ENCODE assay signal across 28 cellular contexts in genomic region chr5:159951834-159952233, GRCh38. TPM values are rescaled to one million over a fixed set of nuclear protein-coding genes. Genes with fewer than 3 reads are reported as not detected.
"Had no signal": no experiment of that assay in that cellular context is flagged by ENCODE, and none has a peak within 500 bp of the region (broad histone marks: within the 10 kb centered on the region; RNA-seq: fewer than 3 reads in every experiment).

No MANE protein-coding gene starts in this region.

- H3K9ac ChIP-seq: parathyroid adenoma had no signal

- H3K27me3 ChIP-seq: body of pancreas, colonic mucosa had no signal

- H2AFZ ChIP-seq: parathyroid adenoma had no signal

- H3K79me2 ChIP-seq: parathyroid adenoma had no signal

- H3K4me3 ChIP-seq: body of pancreas, colonic mucosa, esophagus squamous epithelium, psoas muscle, sigmoid colon had no signal

- H3K36me3 ChIP-seq: colonic mucosa, esophagus squamous epithelium, sigmoid colon had no signal

- H3K9me3 ChIP-seq: body of pancreas, colonic mucosa, esophagus squamous epithelium, psoas muscle, sigmoid colon had no signal

- H3K4me1 ChIP-seq: body of pancreas, colonic mucosa, esophagus squamous epithelium, parathyroid adenoma, psoas muscle, sigmoid colon had no signal

- H3K27ac ChIP-seq: body of pancreas, colonic mucosa, epithelial cell of prostate, esophagus squamous epithelium, parathyroid adenoma, psoas muscle, sigmoid colon had no signal

- DNase-seq: activated CD4-positive, alpha-beta T cell treated with anti-CD3 and anti-CD28 coated beads, Interleukin-2, amount 50 U/mL, for 1 hour; activated CD8-positive, alpha-beta T cell treated with anti-CD3 and anti-CD28 coated beads for 36 hours; activated naive CD8-positive, alpha-beta T cell treated with anti-CD3 and anti-CD28 coated beads, Interleukin-2, amount 50 U/mL, for 24 hours; activated T-cell treated with anti-CD3 and anti-CD28 coated beads, Interleukin-2, amount 50 U/mL, for 4 hours; anterior cingulate cortex; body of pancreas; colonic mucosa; effector CD8-positive, alpha-beta T cell; esophagus squamous epithelium; head of caudate nucleus; hippocampal formation; kidney; left colon; mammary epithelial cell; naive thymus-derived CD4-positive, alpha-beta T cell; occipital lobe; psoas muscle; sigmoid colon; small intestine; stimulated activated CD4-positive, alpha-beta T cell treated with anti-CD3 and anti-CD28 coated beads, Interleukin-1b, Interleukin-23, amount 100 ng/mL, for 48 hours; stimulated activated CD4-positive, alpha-beta T cell treated with anti-CD3 and anti-CD28 coated beads, Interleukin-4, amount 100 ng/mL, for 4 hours; stimulated activated CD8-positive, alpha-beta memory T cell treated with anti-CD3 and anti-CD28 coated beads, Interleukin-4, amount 100 ng/mL, for 48 hours; stimulated activated naive CD8-positive, alpha-beta T cell treated with anti-CD3 and anti-CD28 coated beads, Interleukin-15, amount 100 ng/mL, for 72 hours; substantia nigra; T-helper 2 cell had no signal

RNA-seq across cellular contexts. Expression of gene ADRA1B, which starts 35.6 kb away (rescaled TPM):
- total RNA-seq: activated CD8-positive, alpha-beta T cell treated with anti-CD3 and anti-CD28 coated beads for 36 hours; activated T-helper 17 cell treated with anti-CD3 and anti-CD28 coated beads, Interleukin-2, amount 50 U/mL, for 72 hours had no signal
- polyA plus RNA-seq: naive thymus-derived CD4-positive, alpha-beta T cell had no signal
